ENCODE assay signal across 14 cellular contexts in genomic region chr7:127189885-127190284, GRCh38.
DNase-seq lines count a peak whose midpoint lies in the region; ATAC-seq and TF ChIP-seq lines count a peak whose summit lies in the region.
"Had no signal": no experiment of that assay in that cellular context is flagged by ENCODE, and none has a peak within 500 bp of the region (broad histone marks: within the 10 kb centered on the region; RNA-seq: fewer than 3 reads in every experiment).

No MANE protein-coding gene starts in this region.

- DNase-seq in Right ventricle myocardium superior (no peak), right atrium auricular region (ENCODE audit: low spot score) (no peak), NCI-H524 (lab: John Stamatoyannopoulos, UW) (peak; percentile 62 to 82), head of caudate nucleus (peak in 38 of 42 donors; percentile 5 to 69 (median 34)), NCI-H446 (lab: John Stamatoyannopoulos, UW) (no peak), HuH-7 (ENCODE audit: low spot score) (no peak)
- no peak for DNase-seq in activated CD4-positive, alpha-beta T cell treated with anti-CD3 and anti-CD28 coated beads for 48 hours
- DNase-seq: activated gamma-delta T cell; CD8-positive, alpha-beta T cell; effector memory CD8-positive, alpha-beta T cell; kidney glomerular epithelial cell; NCI-H446 treated with DMSO at 0.1 percent for 48 hours; sigmoid colon had no signal

- TF ChIP-seq EP300 in gastroesophageal sphincter (IDR thresholded peaks at IDR 0.05): no peak

- 51 to 100% methylated on average over 1 to 3 of the region's 3 CpGs for WGBS in gastroesophageal sphincter (ENCODE audit: low coverage in 1 of 2), 2 donors

- H3K4me1 ChIP-seq in right atrium auricular region (no peaks in the 10 kb centered on the region), gastroesophageal sphincter (no peaks in the 10 kb centered on the region)

- H3K27ac ChIP-seq in right atrium auricular region (no peak overlapping the region), gastroesophageal sphincter (no peak overlapping the region)
- H3K27ac ChIP-seq: sigmoid colon had no signal

- intact Hi-C loops in Right ventricle myocardium superior (cut with DNase I) (no loop called here), head of caudate nucleus (cut with DNase I) (no loop called here)

- no peak for TF ChIP-seq POLR2A in gastroesophageal sphincter (IDR thresholded peaks at IDR 0.05)

- TF ChIP-seq CTCF in right atrium auricular region (IDR thresholded peaks at IDR 0.05): no peak
- no peak for TF ChIP-seq CTCF in gastroesophageal sphincter (IDR thresholded peaks at IDR 0.05)

- peak; percentile 79 for ATAC-seq in Right ventricle myocardium superior (ENCODE audit: poor library complexity)
- no peak for ATAC-seq in gastroesophageal sphincter
- ATAC-seq: CD8-positive, alpha-beta T cell; effector memory CD8-positive, alpha-beta T cell had no signal

- H3K9me3 ChIP-seq in right atrium auricular region: no peaks in the 10 kb centered on the region
- no peaks in the 10 kb centered on the region for H3K9me3 ChIP-seq in gastroesophageal sphincter
- H3K9me3 ChIP-seq: sigmoid colon had no signal

- no peaks in the 10 kb centered on the region for H3K27me3 ChIP-seq in right atrium auricular region
- peaks cover 11% of the 10 kb centered on the region for H3K27me3 ChIP-seq in gastroesophageal sphincter
- H3K27me3 ChIP-seq: sigmoid colon had no signal

- no peaks in the 10 kb centered on the region for H3K36me3 ChIP-seq in right atrium auricular region
- no peaks in the 10 kb centered on the region for H3K36me3 ChIP-seq in gastroesophageal sphincter
- H3K36me3 ChIP-seq: sigmoid colon had no signal

- no peak overlapping the region for H3K4me3 ChIP-seq in right atrium auricular region
- H3K4me3 ChIP-seq in gastroesophageal sphincter: no peak overlapping the region
- H3K4me3 ChIP-seq: sigmoid colon had no signal

Comparison
In these comparisons a context has a peak if more than half of its experiments do, and no peak if none do; other contexts are left out.
1. DNase-seq: peak in NCI-H524 (2 of 2) and head of caudate nucleus (38 of 42); none in Right ventricle myocardium superior (single experiment), right atrium auricular region (single experiment), activated CD4-positive, alpha-beta T cell treated with anti-CD3 and anti-CD28 coated beads for 48 hours (single experiment), NCI-H446 (0 of 2) and HuH-7 (single experiment).